Comparison of ENCODE assay signal across 9 cellular contexts in genomic region chr1:40782371-40782956, GRCh38. TPM values are rescaled to one million over a fixed set of nuclear protein-coding genes. Genes with fewer than 3 reads are reported as not detected.
DNase-seq lines count a peak whose midpoint lies in the region; ATAC-seq and TF ChIP-seq lines count a peak whose summit lies in the region.
"Had no signal": no experiment of that assay in that cellular context is flagged by ENCODE, and none has a peak within 500 bp of the region (broad histone marks: within the 10 kb centered on the region; RNA-seq: fewer than 3 reads in every experiment).

No MANE protein-coding gene starts in this region.

- no peak overlapping the region for H3K4me3 ChIP-seq in prostate gland

- H3K4me1 ChIP-seq in prostate gland (replicated peaks) = no peaks in the 10 kb centered on the region

- TF ChIP-seq POLR2A in prostate gland (IDR thresholded peaks at IDR 0.05) = no peak

- H3K9me3 Mint-ChIP-seq in activated T-cell treated with anti-CD3 and anti-CD28 coated beads, Interleukin-2, amount 50 U/mL, for 24 hours = no peaks in the 10 kb centered on the region

- H3K4me3 Mint-ChIP-seq in activated T-cell treated with anti-CD3 and anti-CD28 coated beads, Interleukin-2, amount 50 U/mL, for 24 hours = no peak overlapping the region

- peaks cover 7% of the 10 kb centered on the region for H3K36me3 Mint-ChIP-seq in activated T-cell treated with anti-CD3 and anti-CD28 coated beads, Interleukin-2, amount 50 U/mL, for 24 hours (ENCODE audit: low read depth)

- intact Hi-C loops in prostate gland (cut with DNase I) = loop anchor here (5.0 kb wide), 1 partner anchor 170 kb away; no protein-coding TSS in a partner anchor

- H3K27me3 Mint-ChIP-seq in activated T-cell treated with anti-CD3 and anti-CD28 coated beads, Interleukin-2, amount 50 U/mL, for 24 hours = peaks cover 35% of the 10 kb centered on the region

- H3K27ac ChIP-seq in prostate gland = peak overlapping the region; percentile 15 to 31

- H3K9me3 ChIP-seq in prostate gland = no peaks in the 10 kb centered on the region

- DNase-seq in ELF-1 (ENCODE audit: low read depth, low spot score) (peak; percentile 57), NCI-H82 (lab: John Stamatoyannopoulos, UW) (peak; percentile 49), glomerular visceral epithelial cell (ENCODE audit: extremely low spot score) (peak; percentile 36), prostate gland (ENCODE audit: low spot score) (no peak), T1000 (lab: John Stamatoyannopoulos, UW) (no peak)
- DNase-seq in activated T-cell treated with anti-CD3 and anti-CD28 coated beads, Interleukin-2, amount 50 U/mL, for 24 hours = no peak
- DNase-seq: stimulated activated naive CD4-positive, alpha-beta T cell treated with Interleukin-2 at 50 U/mL for 16 hours had no signal

- TF ChIP-seq CTCF in prostate gland (IDR thresholded peaks at IDR 0.05) = no peak

- ATAC-seq in HG02588 (IDR thresholded peaks at IDR 0.05; ENCODE audit: unreplicated experiment) (no peak), HG03045 (IDR thresholded peaks at IDR 0.05; ENCODE audit: unreplicated experiment) (no peak)

- no peaks in the 10 kb centered on the region for H3K27me3 ChIP-seq in prostate gland (replicated peaks; ENCODE audit: insufficient read depth)

- no peaks in the 10 kb centered on the region for H3K36me3 ChIP-seq in prostate gland

- 2% methylated on average over 20 of the region's 20 CpGs for WGBS in prostate gland

- H3K27ac Mint-ChIP-seq in activated T-cell treated with anti-CD3 and anti-CD28 coated beads, Interleukin-2, amount 50 U/mL, for 24 hours = no peak overlapping the region

- H3K4me1 Mint-ChIP-seq in activated T-cell treated with anti-CD3 and anti-CD28 coated beads, Interleukin-2, amount 50 U/mL, for 24 hours (ENCODE audit: low read depth) = peaks cover 8% of the 10 kb centered on the region

RNA-seq across cellular contexts. Expression of gene KCNQ4, which starts 1.1 kb away (rescaled TPM):
- total RNA-seq in prostate gland = 1 to 10 TPM; 1.8 to 3.1 TPM

Comparison
In these comparisons a context has a peak if more than half of its experiments do, and no peak if none do; other contexts are left out.
1. DNase-seq: peak in ELF-1 (single experiment), NCI-H82 (single experiment) and glomerular visceral epithelial cell (single experiment); none in prostate gland (single experiment), activated T-cell treated with anti-CD3 and anti-CD28 coated beads, Interleukin-2, amount 50 U/mL, for 24 hours (single experiment) and T1000 (single experiment).